Comparison of ENCODE assay signal across 23 cellular contexts in genomic region chr7:155706376-155706775, GRCh38.
"Had no signal": no experiment of that assay in that cellular context is flagged by ENCODE, and none has a peak within 500 bp of the region (broad histone marks: within the 10 kb centered on the region; RNA-seq: fewer than 3 reads in every experiment).

No MANE protein-coding gene starts in this region.

- ATAC-seq: naive thymus-derived CD4-positive, alpha-beta T cell; T-cell had no signal

- DNase-seq: activated B cell treated with CpG ODN at 0.5 μM for 24 hours; activated CD4-positive, alpha-beta T cell treated with anti-CD3 and anti-CD28 coated beads, Interleukin-2, amount 50 U/mL, for 4 hours; activated gamma-delta T cell treated with Interleukin-2 at 50 U/mL for 16 hours; activated naive CD4-positive, alpha-beta T cell treated with anti-CD3 and anti-CD28 coated beads, Interleukin-2, amount 50 U/mL, for 16 hours; activated T-cell treated with anti-CD3 and anti-CD28 coated beads for 4 hours; central memory CD4-positive, alpha-beta T cell; effector CD4-positive, alpha-beta T cell; glutamatergic neuron; islet precursor cell; mammary epithelial cell; naive thymus-derived CD4-positive, alpha-beta T cell; occipital lobe; stimulated activated CD4-positive, alpha-beta T cell treated with anti-CD3 and anti-CD28 coated beads, Interleukin-15, amount 100 ng/mL, for 24 hours; stimulated activated CD4-positive, alpha-beta T cell treated with anti-CD3 and anti-CD28 coated beads, Interleukin-2, amount 100 ng/mL, for 24 hours; stimulated activated naive CD4-positive, alpha-beta T cell treated with Interleukin-2 at 50 U/mL for 16 hours; T-cell had no signal

- H3K4me1 ChIP-seq: breast epithelium, neural progenitor cell, parathyroid adenoma, right atrium auricular region had no signal

- H3K27ac Mint-ChIP-seq: activated B cell treated with CpG ODN at 0.5 μM for 24 hours; dendritic cell treated with granulocyte-macrophage colony-stimulating factor and Interleukin-4, amounts not matched to agents 40 ng/mL and 50 ng/mL, for 4 days; neural progenitor cell; T-cell; T-helper 2 cell treated with Interferon-gamma antibody and Interleukin-4, amounts not matched to agents 5 μg/mL and 100 μg/mL, for 36 hours had no signal

- H3K27ac ChIP-seq: breast epithelium, neural progenitor cell, parathyroid adenoma, right atrium auricular region, tibial nerve had no signal

- H3K4me1 Mint-ChIP-seq: neural progenitor cell had no signal

- H3K4me3 ChIP-seq: breast epithelium, neural progenitor cell, right atrium auricular region, tibial nerve had no signal

- H3K9me3 ChIP-seq: breast epithelium, right atrium auricular region, tibial nerve had no signal

- H3K36me3 ChIP-seq: breast epithelium had no signal

- H3K27me3 Mint-ChIP-seq: activated B cell treated with CpG ODN at 0.5 μM for 24 hours; dendritic cell treated with granulocyte-macrophage colony-stimulating factor and Interleukin-4, amounts not matched to agents 40 ng/mL and 50 ng/mL, for 4 days; naive thymus-derived CD4-positive, alpha-beta T cell; T-cell had no signal

- H3K9ac ChIP-seq: neural progenitor cell, parathyroid adenoma had no signal

- H3K4me2 ChIP-seq: neural progenitor cell had no signal

- H3K27me3 ChIP-seq: breast epithelium, neural progenitor cell, right atrium auricular region, tibial nerve had no signal

- H2AFZ ChIP-seq: neural progenitor cell, parathyroid adenoma had no signal

- H3K9me3 Mint-ChIP-seq: activated B cell treated with CpG ODN at 0.5 μM for 24 hours; dendritic cell treated with granulocyte-macrophage colony-stimulating factor and Interleukin-4, amounts not matched to agents 40 ng/mL and 50 ng/mL, for 4 days; naive thymus-derived CD4-positive, alpha-beta T cell; neural progenitor cell; T-cell; T-helper 2 cell treated with Interferon-gamma antibody and Interleukin-4, amounts not matched to agents 5 μg/mL and 100 μg/mL, for 36 hours had no signal

- H3K4me3 Mint-ChIP-seq: activated B cell treated with CpG ODN at 0.5 μM for 24 hours; dendritic cell treated with granulocyte-macrophage colony-stimulating factor and Interleukin-4, amounts not matched to agents 40 ng/mL and 50 ng/mL, for 4 days; naive thymus-derived CD4-positive, alpha-beta T cell; neural progenitor cell; T-cell; T-helper 2 cell treated with Interferon-gamma antibody and Interleukin-4, amounts not matched to agents 5 μg/mL and 100 μg/mL, for 36 hours had no signal
